ENCODE assay signal across 8 cellular contexts in genomic region chr20:10672579-10673127, GRCh38. TPM values are rescaled to one million over a fixed set of nuclear protein-coding genes. Genes with fewer than 3 reads are reported as not detected.
DNase-seq lines count a peak whose midpoint lies in the region; ATAC-seq and TF ChIP-seq lines count a peak whose summit lies in the region.

No MANE protein-coding gene starts in this region.

- peaks cover 23% of the 10 kb centered on the region for H3K4me1 Mint-ChIP-seq in memory B cell
- H3K4me1 Mint-ChIP-seq in stimulated activated naive CD8-positive, alpha-beta T cell treated with anti-CD3 and anti-CD28 coated beads, Interleukin-15, Interleukin-2, amounts not matched to agents 100 ng/mL and 50 ng/mL, for 24 hours (ENCODE audit: low read depth), result peaks cover 37% of the 10 kb centered on the region

- peaks cover 19% of the 10 kb centered on the region for H3K4me1 ChIP-seq in effector memory CD4-positive, alpha-beta T cell (ENCODE audit: control insufficient read depth, insufficient read depth, low read length, poor library complexity, severe bottlenecking)

- no peaks in the 10 kb centered on the region for H3K9me3 Mint-ChIP-seq in memory B cell
- no peaks in the 10 kb centered on the region for H3K9me3 Mint-ChIP-seq in stimulated activated naive CD8-positive, alpha-beta T cell treated with anti-CD3 and anti-CD28 coated beads, Interleukin-15, Interleukin-2, amounts not matched to agents 100 ng/mL and 50 ng/mL, for 24 hours

- H3K27me3 ChIP-seq in MG63, result no peaks in the 10 kb centered on the region
- peaks cover 7% of the 10 kb centered on the region for H3K27me3 ChIP-seq in WERI-Rb-1 (ENCODE audit: insufficient read depth, low read depth, severe bottlenecking)
- peaks cover 22% of the 10 kb centered on the region for H3K27me3 ChIP-seq in effector memory CD4-positive, alpha-beta T cell (replicated peaks; ENCODE audit: control insufficient read depth, insufficient read depth, low read length, poor library complexity, severe bottlenecking)

- H3K27me3 Mint-ChIP-seq in memory B cell, result peaks cover 20% of the 10 kb centered on the region
- H3K27me3 Mint-ChIP-seq in stimulated activated naive CD8-positive, alpha-beta T cell treated with anti-CD3 and anti-CD28 coated beads, Interleukin-15, Interleukin-2, amounts not matched to agents 100 ng/mL and 50 ng/mL, for 24 hours, result peaks cover 78% of the 10 kb centered on the region

- H3K36me3 ChIP-seq in MG63 (no peaks in the 10 kb centered on the region; the same call in none of the 2 replicates), WERI-Rb-1 (no peaks in the 10 kb centered on the region)
- H3K36me3 ChIP-seq in effector memory CD4-positive, alpha-beta T cell (ENCODE audit: control insufficient read depth, insufficient read depth, low read length), result no peaks in the 10 kb centered on the region

- DNase-seq in GF-D8 (lab: John Stamatoyannopoulos, UW), result peak; percentile 35
- DNase-seq in MG63, result peak; percentile 69
- peak; percentile 69 for DNase-seq in WERI-Rb-1
- peak in 2 of 3 donors; percentile 10 for DNase-seq in effector memory CD4-positive, alpha-beta T cell
- no peak for DNase-seq in memory B cell (ENCODE audit: low spot score in 2 of 2)

- H3K4me3 ChIP-seq in MG63 (peak overlapping the region; percentile 59), WERI-Rb-1 (ENCODE audit: low read depth, low read length) (peak overlapping the region; percentile 83)
- H3K4me3 ChIP-seq in effector memory CD4-positive, alpha-beta T cell (ENCODE audit: insufficient read depth, low read depth, low read length, poor library complexity, severe bottlenecking), result peak overlapping the region; percentile 60

- H3K27ac ChIP-seq in WERI-Rb-1, result no peak overlapping the region
- no peak overlapping the region for H3K27ac ChIP-seq in effector memory CD4-positive, alpha-beta T cell (ENCODE audit: insufficient read depth, low read length, poor library complexity, severe bottlenecking)

- ATAC-seq in memory B cell (ENCODE audit: low read depth), result no peak
- ATAC-seq in HG03378 (IDR thresholded peaks at IDR 0.05; ENCODE audit: unreplicated experiment), result no peak
- ATAC-seq in HG03108 (IDR thresholded peaks at IDR 0.05; ENCODE audit: unreplicated experiment), result no peak

- H3K4me3 Mint-ChIP-seq in memory B cell, result peak overlapping the region; percentile 73
- H3K4me3 Mint-ChIP-seq in stimulated activated naive CD8-positive, alpha-beta T cell treated with anti-CD3 and anti-CD28 coated beads, Interleukin-15, Interleukin-2, amounts not matched to agents 100 ng/mL and 50 ng/mL, for 24 hours, result peak overlapping the region; percentile 79

- no peaks in the 10 kb centered on the region for H3K36me3 Mint-ChIP-seq in memory B cell
- no peaks in the 10 kb centered on the region for H3K36me3 Mint-ChIP-seq in stimulated activated naive CD8-positive, alpha-beta T cell treated with anti-CD3 and anti-CD28 coated beads, Interleukin-15, Interleukin-2, amounts not matched to agents 100 ng/mL and 50 ng/mL, for 24 hours (ENCODE audit: low read depth)

- no peak overlapping the region for H3K27ac Mint-ChIP-seq in memory B cell
- H3K27ac Mint-ChIP-seq in stimulated activated naive CD8-positive, alpha-beta T cell treated with anti-CD3 and anti-CD28 coated beads, Interleukin-15, Interleukin-2, amounts not matched to agents 100 ng/mL and 50 ng/mL, for 24 hours, result peak overlapping the region; percentile 76

- no peak for TF ChIP-seq CTCF in WERI-Rb-1 (IDR thresholded peaks at IDR 0.05; ENCODE audit: low read depth, low read length)

- H3K9me3 ChIP-seq in MG63, result no peaks in the 10 kb centered on the region
- no peaks in the 10 kb centered on the region for H3K9me3 ChIP-seq in WERI-Rb-1 (ENCODE audit: severe bottlenecking)
- no peaks in the 10 kb centered on the region for H3K9me3 ChIP-seq in effector memory CD4-positive, alpha-beta T cell (ENCODE audit: control insufficient read depth, low read length)

RNA-seq across cellular contexts. Expression of gene JAG1, which starts 1.1 kb away (rescaled TPM):
- total RNA-seq in MG63 (2014; rRNA removed; shearing (Covaris generic); ENCODE audit: low replicate concordance), result 5.3 and 8.2 TPM in 2 replicates

Comparison
In these comparisons a context has a peak if more than half of its experiments do, and no peak if none do; other contexts are left out.
1. DNase-seq: peak in GF-D8 (single experiment), MG63 (single experiment), WERI-Rb-1 (single experiment) and effector memory CD4-positive, alpha-beta T cell (2 of 3); none in memory B cell (0 of 2).
2. Peak in every context shown above with its lines, with median percentiles within 50 percentile points of each other: H3K4me3 ChIP-seq.